Comparison of ENCODE assay signal across 10 cellular contexts in genomic region chr1:12386130-12386529, GRCh38.
DNase-seq lines count a peak whose midpoint lies in the region; ATAC-seq lines count a peak whose summit lies in the region.
"Had no signal": no experiment of that assay in that cellular context is flagged by ENCODE, and none has a peak within 500 bp of the region (broad histone marks: within the 10 kb centered on the region; RNA-seq: fewer than 3 reads in every experiment).

No MANE protein-coding gene starts in this region.

- peaks cover 72% of the 10 kb centered on the region for H3K36me3 Mint-ChIP-seq in activated T-helper 1 cell treated with anti-CD3 and anti-CD28 coated beads, Interleukin-12 subunit alpha, Interleukin-12 subunit beta, Interleukin-2, Interleukin-4 antibody, amounts not matched to agents 30 ng/mL and 10 ng/mL and 1 ng/mL, durations not matched to agents 14 hours and 24 hours and 36 hours (ENCODE audit: low read depth)

- H3K27ac Mint-ChIP-seq in activated T-helper 1 cell treated with anti-CD3 and anti-CD28 coated beads, Interleukin-12 subunit alpha, Interleukin-12 subunit beta, Interleukin-2, Interleukin-4 antibody, amounts not matched to agents 30 ng/mL and 10 ng/mL and 1 ng/mL, durations not matched to agents 14 hours and 24 hours and 36 hours, result peak overlapping the region; percentile 70

- peaks cover 39% of the 10 kb centered on the region for H3K9me3 Mint-ChIP-seq in activated T-helper 1 cell treated with anti-CD3 and anti-CD28 coated beads, Interleukin-12 subunit alpha, Interleukin-12 subunit beta, Interleukin-2, Interleukin-4 antibody, amounts not matched to agents 30 ng/mL and 10 ng/mL and 1 ng/mL, durations not matched to agents 14 hours and 24 hours and 36 hours

- H3K9me3 ChIP-seq in MG63, result peaks cover 21% of the 10 kb centered on the region

- no peaks in the 10 kb centered on the region for H3K27me3 Mint-ChIP-seq in activated T-helper 1 cell treated with anti-CD3 and anti-CD28 coated beads, Interleukin-12 subunit alpha, Interleukin-12 subunit beta, Interleukin-2, Interleukin-4 antibody, amounts not matched to agents 30 ng/mL and 10 ng/mL and 1 ng/mL, durations not matched to agents 14 hours and 24 hours and 36 hours (ENCODE audit: insufficient read depth)

- no peaks in the 10 kb centered on the region for H3K27me3 ChIP-seq in MG63
- H3K27me3 ChIP-seq: hepatocyte had no signal

- H3K4me3 ChIP-seq in MG63, result no peak overlapping the region
- H3K4me3 ChIP-seq: hepatocyte had no signal

- peaks cover 85% of the 10 kb centered on the region for H3K36me3 ChIP-seq in MG63

- peaks cover 58% of the 10 kb centered on the region for H3K4me1 Mint-ChIP-seq in activated T-helper 1 cell treated with anti-CD3 and anti-CD28 coated beads, Interleukin-12 subunit alpha, Interleukin-12 subunit beta, Interleukin-2, Interleukin-4 antibody, amounts not matched to agents 30 ng/mL and 10 ng/mL and 1 ng/mL, durations not matched to agents 14 hours and 24 hours and 36 hours (ENCODE audit: low read depth)

- intact Hi-C loops in activated T-helper 1 cell treated with anti-CD3 and anti-CD28 coated beads, Interleukin-12 subunit alpha, Interleukin-12 subunit beta, Interleukin-2, Interleukin-4 antibody, amounts not matched to agents 30 ng/mL and 10 ng/mL and 1 ng/mL, durations not matched to agents 14 hours and 24 hours and 36 hours (cut with micrococcal nuclease), result loop anchor here (5.0 kb wide), 1 partner anchor 126 kb away; no protein-coding TSS in a partner anchor

- peak; percentile 95 for ATAC-seq in esophagus mucosa
- ATAC-seq in HG03342 (IDR thresholded peaks at IDR 0.05; ENCODE audit: unreplicated experiment), result no peak
- ATAC-seq: right cardiac atrium had no signal

- peak; percentile 23 for DNase-seq in stimulated activated CD4-positive, alpha-beta T cell treated with anti-CD3 and anti-CD28 coated beads, Interleukin-4, amount 100 ng/mL, for 24 hours
- no peak for DNase-seq in stimulated activated CD4-positive, alpha-beta T cell treated with anti-CD3 and anti-CD28 coated beads, Interleukin-12 subunit alpha, Interleukin-12 subunit beta, amount 100 ng/mL, for 4 hours
- DNase-seq in activated T-helper 1 cell treated with anti-CD3 and anti-CD28 coated beads, Interleukin-12 subunit alpha, Interleukin-12 subunit beta, Interleukin-2, Interleukin-4 antibody, amounts not matched to agents 30 ng/mL and 10 ng/mL and 1 ng/mL, durations not matched to agents 14 hours and 24 hours and 36 hours (ENCODE audit: low spot score), result no peak
- no peak for DNase-seq in MG63
- no peak for DNase-seq in NCI-H446 treated with DMSO at 0.1 percent for 48 hours (lab: John Stamatoyannopoulos, UW)
- no peak for DNase-seq in RKO (ENCODE audit: low spot score)
- DNase-seq: right cardiac atrium had no signal

- peak overlapping the region; percentile 38 for H3K4me3 Mint-ChIP-seq in activated T-helper 1 cell treated with anti-CD3 and anti-CD28 coated beads, Interleukin-12 subunit alpha, Interleukin-12 subunit beta, Interleukin-2, Interleukin-4 antibody, amounts not matched to agents 30 ng/mL and 10 ng/mL and 1 ng/mL, durations not matched to agents 14 hours and 24 hours and 36 hours
